Comparison of ENCODE assay signal across 9 cellular contexts in genomic region chr7:140646931-140647647, GRCh38. TPM values are rescaled to one million over a fixed set of nuclear protein-coding genes. Genes with fewer than 3 reads are reported as not detected.
DNase-seq lines count a peak whose midpoint lies in the region; ATAC-seq, FAIRE-seq and TF ChIP-seq lines count a peak whose summit lies in the region.
"Had no signal": no experiment of that assay in that cellular context is flagged by ENCODE, and none has a peak within 500 bp of the region (broad histone marks: within the 10 kb centered on the region; RNA-seq: fewer than 3 reads in every experiment).

No MANE protein-coding gene starts in this region.

- DNase-seq in DMS53 (lab: John Stamatoyannopoulos, UW) = peak; percentile 94
- peak in 1 of 2 experiments; percentile 28 for DNase-seq in HL-60 (ENCODE audit: low read depth in 1 of 2, low spot score in 1 of 2)
- peak; percentile 46 for DNase-seq in RCC 7860 (ENCODE audit: low spot score)
- peak; percentile 65 to 78 (median 77) for DNase-seq in K562 (ENCODE audit: extremely low read depth in 1 of 4, low spot score in 3 of 4)
- DNase-seq in islet precursor cell = peak; percentile 87
- peak; percentile 21 to 38 for DNase-seq in thyroid gland

- H3K79me2 ChIP-seq in K562 (ENCODE audit: control insufficient read depth, insufficient read depth, low read length) = no peaks in the 10 kb centered on the region

- POLR2A ChIA-PET in K562 (lab: Yijun Ruan, JAX) = interaction anchor here (0.6 to 1.4 kb wide), 3 partner anchors 9 to 984 kb away, joined by 3 to 5 read pairs (median 5); no protein-coding TSS in a partner anchor

- H3K9me3 ChIP-seq in K562 (replicated peaks; ENCODE audit: control insufficient read depth, insufficient read depth, low read depth, low read length) (no peaks in the 10 kb centered on the region), thyroid gland (no peaks in the 10 kb centered on the region)

- no peak overlapping the region for H3K4me2 ChIP-seq in K562 (ENCODE audit: insufficient read depth, low read length)

- peak; percentile 83 for ATAC-seq in GM19455 (IDR thresholded peaks at IDR 0.05; ENCODE audit: unreplicated experiment)
- peak; percentile 91 for ATAC-seq in K562
- no peak for ATAC-seq in HG03039 (IDR thresholded peaks at IDR 0.05; ENCODE audit: unreplicated experiment)

- H3K4me3 ChIP-seq in HL-60 (replicated peaks; ENCODE audit: insufficient read depth, low read length) = no peak overlapping the region
- H3K4me3 ChIP-seq in K562 = no peak overlapping the region
- H3K4me3 ChIP-seq in thyroid gland (replicated peaks in 1 of 3) = no peak overlapping the region

- H4K20me1 ChIP-seq in K562 (replicated peaks; ENCODE audit: control insufficient read depth, insufficient read depth, low read length) = peaks cover 11% of the 10 kb centered on the region; the same call in 1 of the 2 replicates

- no peaks in the 10 kb centered on the region for H3K9me1 ChIP-seq in K562 (ENCODE audit: control insufficient read depth, insufficient read depth, low read length)

- no peak overlapping the region for H3K9ac ChIP-seq in K562 (ENCODE audit: insufficient read depth in 1 of 2, low read depth in 2 of 2, low read length in 2 of 2)

- no peak for TF ChIP-seq EP300 in K562 (IDR thresholded peaks at IDR 0.05; ENCODE audit: low read length)

- TF ChIP-seq POLR2A in K562 (conservative IDR thresholded peaks at IDR 0.05) (no peak), thyroid gland (IDR thresholded peaks at IDR 0.05) (no peak)

- H3K27me3 ChIP-seq in HL-60 (ENCODE audit: insufficient read depth, poor library complexity, severe bottlenecking) = no peaks in the 10 kb centered on the region
- H3K27me3 ChIP-seq in K562 (ENCODE audit: control insufficient read depth in 2 of 2, insufficient read depth in 2 of 2, low read length in 2 of 2) = peaks cover 33 to 82% of the 10 kb centered on the region in 2 experiments
- H3K27me3 ChIP-seq in thyroid gland = no peaks in the 10 kb centered on the region

- H3K4me1 ChIP-seq in K562 (replicated peaks in 1 of 2; ENCODE audit: control insufficient read depth in 2 of 2, insufficient read depth in 2 of 2, low read length in 2 of 2) (no peaks in the 10 kb centered on the region; a peak in 1 of 5 replicates), thyroid gland (no peaks in the 10 kb centered on the region)

- intact Hi-C loops in K562 (cut with micrococcal nuclease) (no loop called here), thyroid gland (cut with DNase I) (no loop called here)

- H3K27ac ChIP-seq in HL-60 (replicated peaks) (no peak overlapping the region), K562 (ENCODE audit: extremely low read depth, low read depth, low read length) (no peak overlapping the region), thyroid gland (no peak overlapping the region)

- H2AFZ ChIP-seq in K562 (ENCODE audit: low read depth, low read length) = no peak overlapping the region

- H3K36me3 ChIP-seq in K562 (ENCODE audit: control insufficient read depth, insufficient read depth, low read length) = no peaks in the 10 kb centered on the region
- no peaks in the 10 kb centered on the region for H3K36me3 ChIP-seq in thyroid gland

- TF ChIP-seq CTCF in HL-60 (IDR thresholded peaks at IDR 0.05; ENCODE audit: insufficient read depth, low read length) (peak; percentile 75), K562 (IDR thresholded peaks at IDR 0.05 in 2 of 3, conservative IDR thresholded peaks at IDR 0.05 in 1 of 3; ENCODE audit: insufficient read depth in 2 of 3, low read depth in 1 of 3, low read length in 3 of 3) (peak; percentile 83 to 91 (median 86)), thyroid gland (IDR thresholded peaks at IDR 0.05) (peak in 1 of 6 experiments; percentile 37)

- no TSS peak for BruUV-seq in K562 (replicated peaks; lab: Mats Ljungman, UMichigan)

- under 1% methylated on average over 8 of the region's 8 CpGs for WGBS in K562 (ENCODE audit: insufficient coverage, low coverage, missing lambda C conversion rate)
- WGBS in thyroid gland, 2 donors = 24 to 29% methylated on average over 8 of the region's 8 CpGs

- peak in 1 of 2 experiments; percentile 38; a peak in 2 of 4 replicates for TF ChIP-seq RAD21 in K562 (CRISPR knock-in tag; conservative IDR thresholded peaks at IDR 0.05 in 1 of 2, IDR thresholded peaks at IDR 0.05 in 1 of 2)

- in situ Hi-C loops in K562 (cut with MboI) = loop anchor here (5.0 kb wide), 1 partner anchor 125 kb away; no protein-coding TSS in a partner anchor

- CTCF ChIA-PET in K562 (lab: Yijun Ruan, JAX; ENCODE audit: low intra/inter-chr PET ratio) = no interaction called here

- FAIRE-seq in RCC 7860 (lab: Jason Lieb, UNC) = no peak
- FAIRE-seq in K562 (lab: Jason Lieb, UNC) = peak; percentile 86

TF ChIP-seq in K562, 482 proteins besides CTCF, POLR2A, EP300 and RAD21 (continues in another document):
- no peak for TF ChIP-seq HDAC8 (tag; IDR thresholded peaks at IDR 0.05)
- TF ChIP-seq ZNF274 (IDR thresholded peaks at IDR 0.05; ENCODE audit: borderline replicate concordance, low read depth, low read length) = no peak
- no peak for TF ChIP-seq SREBF2 (CRISPR knock-in tag; IDR thresholded peaks at IDR 0.05)
- no peak for TF ChIP-seq HNRNPH1 (optimal IDR thresholded peaks at IDR 0.05; ENCODE audit: low read depth, low read length)

RNA-seq across cellular contexts. Expression of gene DENND2A, which starts 6.5 kb away (rescaled TPM):
- total RNA-seq in K562 (2011; cell fraction: chromatin; rRNA removed; ENCODE audit: low replicate concordance) = not detected in 2 replicates
- total RNA-seq in K562 (2011; cell fraction: nucleolus; rRNA removed) = not detected in 2 replicates
- total RNA-seq in K562 (2011; cell fraction: nucleoplasm; rRNA removed) = not detected in 2 replicates
- total RNA-seq in K562 (2014; rRNA removed) (not detected in 2 replicates), K562 (2014; rRNA removed; fragmentation: Illumina TruSeq; extraction: Trizol) (not detected in 2 replicates), K562 (2015; rRNA removed; fragmentation: Illumina TruSeq; extraction: Trizol) (not detected in 2 replicates), K562 (2021) (0.16 TPM in 1 of 2 replicates, not detected in the other), thyroid gland (10 to 100 TPM in 1 of 4 donors, 1 to 10 TPM in 3; 2.0 to 10.9 (median 5.1) TPM)
- polyA plus RNA-seq in K562 (2011; rRNA removed) (not detected in 2 replicates), K562 (2014; fragmentation: Illumina TruSeq; extraction: Trizol) (not detected in 2 replicates), K562 (2014; fragmentation: Nextera tagmentation; extraction: Ambion mirVana) (not detected), K562 (2014; rRNA removed) (not detected in 2 replicates)
- not detected in 2 replicates for polyA plus RNA-seq in K562 (2011; cell fraction: cytosol; rRNA removed)
- 0.18 TPM in 1 of 2 replicates, not detected in the other for polyA plus RNA-seq in K562 (2011; cell fraction: nucleus; rRNA removed)
- not detected in 2 replicates for polyA plus RNA-seq in K562 (2012)
- not detected in 2 replicates for polyA minus RNA-seq in K562 (2011; rRNA and poly(A)+ RNA removed)
- not detected in 2 replicates for polyA minus RNA-seq in K562 (2011; cell fraction: cytosol; rRNA and poly(A)+ RNA removed)
- polyA minus RNA-seq in K562 (2011; cell fraction: nucleus; rRNA and poly(A)+ RNA removed) = not detected in 2 replicates
- total RNA-seq: activated CD8-positive, alpha-beta memory T cell treated with anti-CD3 and anti-CD28 coated beads for 36 hours had no signal

RNA-seq across cellular contexts. Expression of gene ADCK2, which starts 25.7 kb away (rescaled TPM):
- 7.9 and 18.9 TPM in 2 replicates for total RNA-seq in K562 (2011; cell fraction: chromatin; rRNA removed; ENCODE audit: low replicate concordance)
- total RNA-seq in K562 (2011; cell fraction: nucleolus; rRNA removed) = 18.3 and 25.7 TPM in 2 replicates
- 16.6 and 17.8 TPM in 2 replicates for total RNA-seq in K562 (2011; cell fraction: nucleoplasm; rRNA removed)
- total RNA-seq in K562 (2014; rRNA removed) (10.6 and 12.9 TPM in 2 replicates), K562 (2014; rRNA removed; fragmentation: Illumina TruSeq; extraction: Trizol) (9.1 and 10.3 TPM in 2 replicates), K562 (2015; rRNA removed; fragmentation: Illumina TruSeq; extraction: Trizol) (13.3 and 13.8 TPM in 2 replicates), K562 (2021) (13.8 and 14.3 TPM in 2 replicates), thyroid gland (10 to 100 TPM; 19.9 to 46.1 (median 32.7) TPM)
- polyA plus RNA-seq in K562 (2011; rRNA removed) (12.0 and 12.8 TPM in 2 replicates), K562 (2014; fragmentation: Illumina TruSeq; extraction: Trizol) (7.7 and 9.4 TPM in 2 replicates), K562 (2014; fragmentation: Nextera tagmentation; extraction: Ambion mirVana) (1 to 10 TPM in 1 of 2 experiments, under 1 TPM in 1; 0.08 to 1.1 TPM), K562 (2014; rRNA removed) (9.7 and 10.1 TPM in 2 replicates)
- 9.7 and 13.6 TPM in 2 replicates for polyA plus RNA-seq in K562 (2011; cell fraction: cytosol; rRNA removed)
- polyA plus RNA-seq in K562 (2011; cell fraction: nucleus; rRNA removed) = 7.2 and 7.7 TPM in 2 replicates
- polyA plus RNA-seq in K562 (2012) = 12.2 and 28.1 TPM in 2 replicates
- 13.7 and 15.8 TPM in 2 replicates for polyA minus RNA-seq in K562 (2011; rRNA and poly(A)+ RNA removed)
- polyA minus RNA-seq in K562 (2011; cell fraction: cytosol; rRNA and poly(A)+ RNA removed) = 9.4 and 9.5 TPM in 2 replicates
- 5.8 and 8.3 TPM in 2 replicates for polyA minus RNA-seq in K562 (2011; cell fraction: nucleus; rRNA and poly(A)+ RNA removed)

RNA-seq across cellular contexts. Expression of gene NDUFB2, which starts 49.4 kb away (rescaled TPM):
- total RNA-seq in K562 (2011; cell fraction: chromatin; rRNA removed; ENCODE audit: low replicate concordance) = 79.2 and 130 TPM in 2 replicates
- 76.4 and 80.7 TPM in 2 replicates for total RNA-seq in K562 (2011; cell fraction: nucleolus; rRNA removed)
- 109 and 165 TPM in 2 replicates for total RNA-seq in K562 (2011; cell fraction: nucleoplasm; rRNA removed)
- total RNA-seq in K562 (2014; rRNA removed) (303 and 359 TPM in 2 replicates), K562 (2014; rRNA removed; fragmentation: Illumina TruSeq; extraction: Trizol) (320 and 326 TPM in 2 replicates), K562 (2015; rRNA removed; fragmentation: Illumina TruSeq; extraction: Trizol) (273 and 287 TPM in 2 replicates), K562 (2021) (304 and 329 TPM in 2 replicates), thyroid gland (100 to 1,000 TPM; 213 to 955 (median 698) TPM)
- polyA plus RNA-seq in K562 (2011; rRNA removed) (540 and 563 TPM in 2 replicates), K562 (2014; fragmentation: Illumina TruSeq; extraction: Trizol) (220 and 292 TPM in 2 replicates), K562 (2014; fragmentation: Nextera tagmentation; extraction: Ambion mirVana) (1,000 to 10,000 TPM; 1,937 to 2,075 TPM), K562 (2014; rRNA removed) (465 and 510 TPM in 2 replicates)
- 1,462 and 1,579 TPM in 2 replicates for polyA plus RNA-seq in K562 (2011; cell fraction: cytosol; rRNA removed)
- 200 and 270 TPM in 2 replicates for polyA plus RNA-seq in K562 (2011; cell fraction: nucleus; rRNA removed)
- 195 and 484 TPM in 2 replicates for polyA plus RNA-seq in K562 (2012)
- 64.1 and 78.0 TPM in 2 replicates for polyA minus RNA-seq in K562 (2011; rRNA and poly(A)+ RNA removed)
- polyA minus RNA-seq in K562 (2011; cell fraction: cytosol; rRNA and poly(A)+ RNA removed) = 36.6 and 38.4 TPM in 2 replicates
- polyA minus RNA-seq in K562 (2011; cell fraction: nucleus; rRNA and poly(A)+ RNA removed) = 20.3 and 43.4 TPM in 2 replicates
